13 cellular contexts compared by ENCODE assay signal in the genomic region with DNA sequence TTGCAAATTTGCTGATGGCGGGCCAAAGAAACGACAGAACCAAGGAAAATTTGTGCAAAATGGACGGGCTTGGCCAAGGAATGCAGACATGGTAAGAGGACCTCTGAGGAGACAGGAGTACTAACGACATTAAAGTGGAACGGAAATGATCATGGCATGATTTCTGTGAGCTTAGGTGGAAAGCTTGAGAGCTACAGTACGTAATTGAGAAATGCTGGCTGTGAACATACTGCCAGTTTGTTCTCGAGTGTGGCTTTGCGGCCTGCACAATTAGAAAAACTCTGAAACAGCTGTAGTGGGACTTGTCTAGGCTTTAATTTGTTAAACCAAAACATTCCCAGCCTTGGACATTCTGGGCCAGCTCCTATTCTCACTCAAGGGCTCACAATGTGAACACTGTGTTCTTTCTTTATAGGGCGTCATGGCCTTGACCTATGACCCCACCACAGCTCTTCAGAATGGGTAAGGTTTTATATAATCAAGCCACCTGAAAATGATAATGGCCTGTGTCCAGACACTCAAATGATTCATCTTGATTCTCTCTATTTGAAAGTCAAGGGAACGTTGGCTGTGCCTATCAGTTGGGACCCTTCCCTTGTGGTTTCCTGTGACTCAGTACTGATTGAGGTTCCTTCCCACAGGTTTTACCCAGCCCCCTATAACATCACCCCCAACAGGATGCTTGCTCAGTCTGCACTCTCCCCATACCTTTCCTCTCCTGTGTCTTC. TPM values are rescaled to one million over a fixed set of nuclear protein-coding genes. Genes with fewer than 3 reads are reported as not detected.
DNase-seq lines count a peak whose midpoint lies in the region; ATAC-seq and TF ChIP-seq lines count a peak whose summit lies in the region.
"Had no signal": no experiment of that assay in that cellular context is flagged by ENCODE, and none has a peak within 500 bp of the region (broad histone marks: within the 10 kb centered on the region; RNA-seq: fewer than 3 reads in every experiment).

No MANE protein-coding gene starts in this region.

- H3K4me1 Mint-ChIP-seq in activated CD4-positive, alpha-beta T cell treated with anti-CD3 and anti-CD28 coated beads, Interleukin-2, amount 10 ng/mL, durations not matched to agents 7 days and 5 days, result peaks cover 26% of the 10 kb centered on the region
- H3K4me1 Mint-ChIP-seq in stimulated activated naive CD8-positive, alpha-beta T cell treated with anti-CD3 and anti-CD28 coated beads, Interleukin-15, amount 100 ng/mL, for 72 hours, result peaks cover 27% of the 10 kb centered on the region
- no peaks in the 10 kb centered on the region for H3K4me1 Mint-ChIP-seq in glutamatergic neuron (ENCODE audit: low read depth, unreplicated experiment)
- H3K4me1 Mint-ChIP-seq: B cell had no signal

- peak; percentile 99 for ATAC-seq in stimulated activated naive CD8-positive, alpha-beta T cell treated with anti-CD3 and anti-CD28 coated beads, Interleukin-15, amount 100 ng/mL, for 72 hours
- no peak for ATAC-seq in HG03108 (IDR thresholded peaks at IDR 0.05; ENCODE audit: unreplicated experiment)
- no peak for ATAC-seq in HG03280 (IDR thresholded peaks at IDR 0.05; ENCODE audit: unreplicated experiment)

- POLR2A ChIA-PET in activated CD4-positive, alpha-beta T cell treated with anti-CD3 and anti-CD28 coated beads, Interleukin-2, amount 10 ng/mL, durations not matched to agents 7 days and 5 days (lab: Charles Lee), result no interaction called here

- no peaks in the 10 kb centered on the region for H3K27me3 Mint-ChIP-seq in activated CD4-positive, alpha-beta T cell treated with anti-CD3 and anti-CD28 coated beads, Interleukin-2, amount 10 ng/mL, durations not matched to agents 7 days and 5 days
- no peaks in the 10 kb centered on the region for H3K27me3 Mint-ChIP-seq in stimulated activated naive CD8-positive, alpha-beta T cell treated with anti-CD3 and anti-CD28 coated beads, Interleukin-15, amount 100 ng/mL, for 72 hours
- H3K27me3 Mint-ChIP-seq in glutamatergic neuron (ENCODE audit: unreplicated experiment), result no peaks in the 10 kb centered on the region
- H3K27me3 Mint-ChIP-seq: B cell had no signal

- H3K27ac Mint-ChIP-seq in activated CD4-positive, alpha-beta T cell treated with anti-CD3 and anti-CD28 coated beads, Interleukin-2, amount 10 ng/mL, durations not matched to agents 7 days and 5 days, result peak overlapping the region; percentile 26
- peak overlapping the region in 1 of 2 donors; percentile 67 for H3K27ac Mint-ChIP-seq in stimulated activated naive CD8-positive, alpha-beta T cell treated with anti-CD3 and anti-CD28 coated beads, Interleukin-15, amount 100 ng/mL, for 72 hours
- H3K27ac Mint-ChIP-seq in glutamatergic neuron (ENCODE audit: unreplicated experiment), result no peak overlapping the region
- H3K27ac Mint-ChIP-seq: B cell had no signal

- no peak overlapping the region for H3K4me3 ChIP-seq in epithelial cell of esophagus (ENCODE audit: low read length)
- H3K4me3 ChIP-seq: cardiac muscle cell, thoracic aorta had no signal

- CTCF ChIA-PET in activated CD4-positive, alpha-beta T cell treated with anti-CD3 and anti-CD28 coated beads, Interleukin-2, amount 10 ng/mL, durations not matched to agents 7 days and 5 days (lab: Charles Lee), result interaction anchor here (0.6 to 1.9 kb wide), 7 partner anchors 8 to 92 kb away, joined by 3 to 7 read pairs (median 3); no protein-coding TSS in a partner anchor

- TF ChIP-seq CTCF in epithelial cell of esophagus (IDR thresholded peaks at IDR 0.05; ENCODE audit: insufficient read depth, low read depth, low read length, missing control alignments), result no peak
- no peak for TF ChIP-seq CTCF in glutamatergic neuron (IDR thresholded peaks at IDR 0.05; ENCODE audit: partially characterized antibody, unreplicated experiment)

- H3K4me3 Mint-ChIP-seq in activated CD4-positive, alpha-beta T cell treated with anti-CD3 and anti-CD28 coated beads, Interleukin-2, amount 10 ng/mL, durations not matched to agents 7 days and 5 days, result no peak overlapping the region
- peak overlapping the region; percentile 41 to 62 for H3K4me3 Mint-ChIP-seq in stimulated activated naive CD8-positive, alpha-beta T cell treated with anti-CD3 and anti-CD28 coated beads, Interleukin-15, amount 100 ng/mL, for 72 hours
- H3K4me3 Mint-ChIP-seq in glutamatergic neuron (ENCODE audit: unreplicated experiment), result no peak overlapping the region
- H3K4me3 Mint-ChIP-seq: B cell had no signal

- no peaks in the 10 kb centered on the region for H3K9me3 Mint-ChIP-seq in activated CD4-positive, alpha-beta T cell treated with anti-CD3 and anti-CD28 coated beads, Interleukin-2, amount 10 ng/mL, durations not matched to agents 7 days and 5 days
- H3K9me3 Mint-ChIP-seq in stimulated activated naive CD8-positive, alpha-beta T cell treated with anti-CD3 and anti-CD28 coated beads, Interleukin-15, amount 100 ng/mL, for 72 hours, result no peaks in the 10 kb centered on the region
- H3K9me3 Mint-ChIP-seq in glutamatergic neuron (ENCODE audit: unreplicated experiment), result no peaks in the 10 kb centered on the region

- DNase-seq in activated naive CD4-positive, alpha-beta T cell treated with Interleukin-2 at 50 U/mL for 16 hours, result peak; percentile 5
- no peak for DNase-seq in activated naive CD4-positive, alpha-beta T cell treated with anti-CD3 and anti-CD28 coated beads, Interleukin-2, amount 50 U/mL, for 16 hours
- DNase-seq in activated CD4-positive, alpha-beta T cell treated with anti-CD3 and anti-CD28 coated beads, Interleukin-2, amount 10 ng/mL, durations not matched to agents 7 days and 5 days, result peak; percentile 17
- peak; percentile 77 for DNase-seq in epithelial cell of esophagus (ENCODE audit: low read depth)
- DNase-seq in stimulated activated naive CD8-positive, alpha-beta T cell treated with anti-CD3 and anti-CD28 coated beads, Interleukin-15, amount 100 ng/mL, for 72 hours, result peak; percentile 44 to 66
- DNase-seq in glutamatergic neuron, result no peak
- DNase-seq: NCI-H1105 treated with DMSO at 0.1 percent for 48 hours, right cardiac atrium had no signal

- H3K36me3 Mint-ChIP-seq in activated CD4-positive, alpha-beta T cell treated with anti-CD3 and anti-CD28 coated beads, Interleukin-2, amount 10 ng/mL, durations not matched to agents 7 days and 5 days (ENCODE audit: low read depth), result no peaks in the 10 kb centered on the region
- no peaks in the 10 kb centered on the region for H3K36me3 Mint-ChIP-seq in glutamatergic neuron (ENCODE audit: unreplicated experiment)

RNA-seq across cellular contexts. Expression of gene BAZ2A, which starts 48.5 kb away (rescaled TPM):
- total RNA-seq in activated CD4-positive, alpha-beta T cell treated with anti-CD3 and anti-CD28 coated beads, Interleukin-2, amount 10 ng/mL, durations not matched to agents 7 days and 5 days, result 100 to 1,000 TPM in 1 of 2 experiments, 10 to 100 TPM in 1; 98.4 to 116 TPM
- total RNA-seq in glutamatergic neuron (ENCODE audit: unreplicated experiment), result 196 TPM

RNA-seq across cellular contexts. Expression of gene RBMS2, which starts 60.0 kb away (rescaled TPM):
- 1 to 10 TPM; 4.5 to 6.0 TPM for total RNA-seq in activated CD4-positive, alpha-beta T cell treated with anti-CD3 and anti-CD28 coated beads, Interleukin-2, amount 10 ng/mL, durations not matched to agents 7 days and 5 days
- 10.2 TPM for total RNA-seq in glutamatergic neuron (ENCODE audit: unreplicated experiment)

Comparison
In these comparisons a context has a peak if more than half of its experiments do, and no peak if none do; other contexts are left out.
1. DNase-seq: peak in activated naive CD4-positive, alpha-beta T cell treated with Interleukin-2 at 50 U/mL for 16 hours (single experiment), activated CD4-positive, alpha-beta T cell treated with anti-CD3 and anti-CD28 coated beads, Interleukin-2, amount 10 ng/mL, durations not matched to agents 7 days and 5 days (single experiment), epithelial cell of esophagus (single experiment) and stimulated activated naive CD8-positive, alpha-beta T cell treated with anti-CD3 and anti-CD28 coated beads, Interleukin-15, amount 100 ng/mL, for 72 hours (2 of 2); none in activated naive CD4-positive, alpha-beta T cell treated with anti-CD3 and anti-CD28 coated beads, Interleukin-2, amount 50 U/mL, for 16 hours (single experiment) and glutamatergic neuron (single experiment).
2. H3K4me3 Mint-ChIP-seq: peak in stimulated activated naive CD8-positive, alpha-beta T cell treated with anti-CD3 and anti-CD28 coated beads, Interleukin-15, amount 100 ng/mL, for 72 hours (2 of 2); none in activated CD4-positive, alpha-beta T cell treated with anti-CD3 and anti-CD28 coated beads, Interleukin-2, amount 10 ng/mL, durations not matched to agents 7 days and 5 days (single experiment) and glutamatergic neuron (single experiment).